ENCODE assay signal across 17 cellular contexts in the genomic region with DNA sequence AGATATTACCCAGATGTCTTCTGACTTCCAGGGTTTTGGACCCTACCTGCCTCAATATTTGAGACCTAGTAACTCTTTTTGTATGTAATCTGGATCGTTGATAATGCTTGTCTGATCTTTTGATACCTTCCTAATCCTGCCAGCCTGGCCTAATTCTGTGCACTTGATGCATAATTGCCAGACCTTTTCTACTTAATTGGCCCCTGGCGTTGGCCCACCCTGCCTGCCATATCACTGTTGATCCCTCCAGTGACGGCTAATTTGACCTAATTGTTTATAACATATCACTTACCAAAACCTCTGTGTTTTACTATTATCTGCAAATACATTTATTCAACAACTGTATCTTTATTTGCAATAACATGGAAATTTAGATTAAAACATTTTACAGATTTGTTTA.
"Had no signal": no experiment of that assay in that cellular context is flagged by ENCODE, and none has a peak within 500 bp of the region (broad histone marks: within the 10 kb centered on the region; RNA-seq: fewer than 3 reads in every experiment).

No MANE protein-coding gene starts in this region.

- H3K36me3 ChIP-seq: ascending aorta, neutrophil, uterus had no signal

- H3K27me3 ChIP-seq: ascending aorta, neutrophil, uterus had no signal

- H3K4me3 ChIP-seq: ascending aorta, mucosa of descending colon, uterus had no signal

- DNase-seq: activated CD4-positive, alpha-beta memory T cell treated with anti-CD3 and anti-CD28 coated beads for 36 hours; activated naive CD8-positive, alpha-beta T cell treated with anti-CD3 and anti-CD28 coated beads, Interleukin-2, amount 10 ng/mL, durations not matched to agents 7 days and 5 days; activated T-cell treated with anti-CD3 and anti-CD28 coated beads, Interleukin-2, amount 50 U/mL, for 48 hours; cortex of kidney; effector memory CD8-positive, alpha-beta T cell; erythroblast; left colon; mucosa of descending colon; naive thymus-derived CD8-positive, alpha-beta T cell; posterior cingulate gyrus; stimulated activated CD4-positive, alpha-beta T cell treated with anti-CD3 and anti-CD28 coated beads, Interleukin-15, amount 100 ng/mL, for 24 hours; stimulated activated CD4-positive, alpha-beta T cell treated with anti-CD3 and anti-CD28 coated beads, Interleukin-4, amount 100 ng/mL, for 24 hours; stimulated activated naive CD8-positive, alpha-beta T cell treated with anti-CD3 and anti-CD28 coated beads, Interleukin-15, amount 100 ng/mL, for 72 hours; T-helper 9 cell; uterus had no signal

- H3K27ac ChIP-seq: ascending aorta, neutrophil had no signal

- ATAC-seq: effector memory CD8-positive, alpha-beta T cell; left colon; mucosa of descending colon; naive thymus-derived CD8-positive, alpha-beta T cell; stimulated activated naive CD8-positive, alpha-beta T cell treated with anti-CD3 and anti-CD28 coated beads, Interleukin-15, amount 100 ng/mL, for 72 hours had no signal
